Comparison of ENCODE assay signal across 19 cellular contexts in the genomic region with DNA sequence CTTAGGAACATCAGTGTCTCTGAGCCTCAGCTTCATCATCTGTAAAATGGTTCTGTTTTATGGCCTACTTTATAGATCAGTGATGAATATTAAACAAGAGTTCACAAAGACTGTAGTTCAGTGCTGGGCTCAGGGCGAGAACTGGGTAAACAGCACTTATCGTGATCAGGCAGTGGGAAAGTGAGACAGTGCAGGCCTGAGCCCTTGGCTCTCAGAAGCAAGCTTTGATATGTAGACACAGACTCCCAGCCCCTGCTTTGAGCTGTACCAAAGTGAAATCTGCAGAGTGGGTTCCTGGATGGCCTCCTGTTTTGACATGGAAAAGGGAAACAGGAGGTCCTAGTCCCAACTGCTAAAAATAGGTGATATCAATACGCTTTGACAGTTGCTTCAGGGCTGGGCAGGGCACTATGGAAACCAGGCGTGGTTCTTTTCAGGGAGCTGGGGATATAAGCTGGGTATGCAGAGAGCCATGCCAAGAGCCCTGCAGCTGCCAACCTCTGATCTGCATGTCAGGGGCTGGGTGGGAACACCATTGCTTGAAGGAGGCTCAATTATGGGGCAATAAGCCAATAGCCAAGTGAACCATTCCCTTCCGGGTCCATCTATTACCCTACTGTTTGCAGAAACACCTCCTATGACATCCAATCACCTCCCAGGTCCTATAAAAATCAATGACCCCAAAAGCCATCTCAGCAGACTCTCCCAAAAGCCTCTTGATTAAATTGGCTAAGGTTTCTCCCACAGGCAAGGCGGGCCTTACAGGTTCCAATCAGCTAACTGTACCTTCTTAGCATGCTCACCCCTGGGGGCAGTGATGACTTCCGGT. TPM values are rescaled to one million over a fixed set of nuclear protein-coding genes. Genes with fewer than 3 reads are reported as not detected.
DNase-seq lines count a peak whose midpoint lies in the region; FAIRE-seq and TF ChIP-seq lines count a peak whose summit lies in the region.
"Had no signal": no experiment of that assay in that cellular context is flagged by ENCODE, and none has a peak within 500 bp of the region (broad histone marks: within the 10 kb centered on the region; RNA-seq: fewer than 3 reads in every experiment).

No MANE protein-coding gene starts in this region.

- intact Hi-C loops in colonic mucosa (cut with DNase I) = no loop called here

- H3K4me1 ChIP-seq in colonic mucosa = peaks cover 12% of the 10 kb centered on the region
- H3K4me1 ChIP-seq in liver (ENCODE audit: control insufficient read depth in 4 of 4, insufficient read depth in 4 of 4, low read length in 3 of 4) = peaks cover 10 to 54% (median 39%) of the 10 kb centered on the region in 4 donors
- peaks cover 5% of the 10 kb centered on the region for H3K4me1 ChIP-seq in stomach smooth muscle (ENCODE audit: control insufficient read depth, insufficient read depth, low read length)
- H3K4me1 ChIP-seq: foreskin keratinocyte had no signal

- DNase-seq in NCI-H510A treated with DMSO at 0.1 percent for 48 hours (lab: John Stamatoyannopoulos, UW) (peak; percentile 19), NCI-H510A (lab: John Stamatoyannopoulos, UW) (no peak), colonic mucosa (peak; percentile 87), GM12892 (ENCODE audit: insufficient read length) (no peak), NCI-H226 (no peak)
- DNase-seq in stimulated activated CD8-positive, alpha-beta memory T cell treated with anti-CD3 and anti-CD28 coated beads, Interleukin-4, amount 100 ng/mL, for 48 hours = no peak
- DNase-seq: activated B cell treated with CpG ODN at 0.5 μM for 24 hours; activated naive CD8-positive, alpha-beta T cell treated with anti-CD3 and anti-CD28 coated beads, Interleukin-2, amount 10 ng/mL, durations not matched to agents 7 days and 5 days; dermis blood vessel endothelial cell; foreskin keratinocyte; KG1; natural killer cell; NCI-H1048; stimulated activated naive CD4-positive, alpha-beta T cell had no signal

- no peaks in the 10 kb centered on the region for H3K27me3 ChIP-seq in colonic mucosa
- H3K27me3 ChIP-seq in liver (ENCODE audit: control insufficient read depth in 4 of 4, insufficient read depth in 4 of 4, low read length in 3 of 4) = no peaks in the 10 kb centered on the region
- no peaks in the 10 kb centered on the region for H3K27me3 ChIP-seq in stomach smooth muscle (ENCODE audit: control insufficient read depth in 1 of 2, insufficient read depth in 2 of 2, low read length in 2 of 2)
- H3K27me3 ChIP-seq: foreskin keratinocyte had no signal

- H3K4me3 ChIP-seq in colonic mucosa = no peak overlapping the region
- no peak overlapping the region for H3K4me3 ChIP-seq in liver (ENCODE audit: low read depth in 1 of 3, low read length in 3 of 3)
- no peak overlapping the region for H3K4me3 ChIP-seq in stomach smooth muscle (ENCODE audit: low read length in 2 of 2)
- H3K4me3 ChIP-seq: lung had no signal

- TF ChIP-seq CTCF in colonic mucosa (IDR thresholded peaks at IDR 0.05) (no peak), liver (IDR thresholded peaks at IDR 0.05; ENCODE audit: low read depth, low read length, missing input control) (no peak)

- TF ChIP-seq POLR2A in GM12892 (IDR thresholded peaks at IDR 0.05; ENCODE audit: low read depth, low read length) = no peak

- no peaks in the 10 kb centered on the region for H3K9me3 ChIP-seq in colonic mucosa
- no peaks in the 10 kb centered on the region for H3K9me3 ChIP-seq in liver (ENCODE audit: control insufficient read depth in 4 of 4, low read length in 3 of 4)
- no peaks in the 10 kb centered on the region for H3K9me3 ChIP-seq in stomach smooth muscle (ENCODE audit: control insufficient read depth in 2 of 2, low read length in 2 of 2)

- H3K36me3 ChIP-seq in colonic mucosa (no peaks in the 10 kb centered on the region), liver (ENCODE audit: control insufficient read depth in 4 of 4, insufficient read depth in 3 of 4, low read depth in 1 of 4, low read length in 3 of 4) (no peaks in the 10 kb centered on the region), stomach smooth muscle (ENCODE audit: control insufficient read depth in 2 of 2, insufficient read depth in 2 of 2, low read length in 2 of 2) (no peaks in the 10 kb centered on the region)

- WGBS in liver = 37% methylated on average over 7 of the region's 7 CpGs

- no peak for TF ChIP-seq RAD21 in liver (IDR thresholded peaks at IDR 0.05)

- H3K27ac ChIP-seq in colonic mucosa = peak overlapping the region; percentile 82
- peak overlapping the region in 1 of 2 donors; percentile 14 for H3K27ac ChIP-seq in liver (ENCODE audit: low read depth in 1 of 2, low read length in 2 of 2)
- no peak overlapping the region for H3K27ac ChIP-seq in stomach smooth muscle (ENCODE audit: low read length)
- H3K27ac ChIP-seq: foreskin keratinocyte had no signal

- H3K9ac ChIP-seq in colonic mucosa (ENCODE audit: low read depth in 2 of 2, low read length in 2 of 2) = peak overlapping the region in 1 of 2 donors; percentile 38
- H3K9ac ChIP-seq in liver (ENCODE audit: low read depth in 1 of 2, low read length in 2 of 2) = no peak overlapping the region
- peak overlapping the region; percentile 5 to 7 for H3K9ac ChIP-seq in stomach smooth muscle (ENCODE audit: low read length in 2 of 2)

- no peak for FAIRE-seq in GM12892 (lab: Jason Lieb, UNC)
- FAIRE-seq: A204.1, D721Med had no signal

TF ChIP-seq in liver, 16 proteins besides CTCF, POLR2A, EP300 and RAD21:
- peak; percentile 38 to 64 for TF ChIP-seq RXRA (IDR thresholded peaks at IDR 0.05)
- no peak for TF ChIP-seq FOXA2 (IDR thresholded peaks at IDR 0.05)
- TF ChIP-seq ZBTB33 (IDR thresholded peaks at IDR 0.05) = no peak
- peak; percentile 37 to 62 for TF ChIP-seq HNF4A (conservative IDR thresholded peaks at IDR 0.05)
- TF ChIP-seq, protein P1, sequence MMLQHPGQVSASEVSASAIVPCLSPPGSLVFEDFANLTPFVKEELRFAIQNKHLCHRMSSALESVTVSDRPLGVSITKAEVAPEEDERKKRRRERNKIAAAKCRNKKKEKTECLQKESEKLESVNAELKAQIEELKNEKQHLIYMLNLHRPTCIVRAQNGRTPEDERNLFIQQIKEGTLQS (IDR thresholded peaks at IDR 0.05) = no peak
- no peak for TF ChIP-seq GABPA (IDR thresholded peaks at IDR 0.05 in 1 of 2, conservative IDR thresholded peaks at IDR 0.05 in 1 of 2)
- peak; percentile 48 for TF ChIP-seq SP1 (IDR thresholded peaks at IDR 0.05)
TF ChIP-seq in liver: peak in this region for 3.

RNA-seq across cellular contexts. Expression of gene EPB41L4B, which starts 45.9 kb away (rescaled TPM):
- total RNA-seq in colonic mucosa (100 to 1,000 TPM in 1 of 2 donors, 10 to 100 TPM in 1; 87.3 to 151 TPM), liver (10 to 100 TPM in 1 of 2 donors, 1 to 10 TPM in 1; 9.9 to 42.6 TPM)
- 10 to 100 TPM; 16.4 to 31.3 TPM for polyA plus RNA-seq in liver
- polyA plus RNA-seq in GM12892 (2012; ENCODE audit: missing spikeins) = 1.9 TPM
- total RNA-seq: activated naive CD8-positive, alpha-beta T cell treated with anti-CD3 and anti-CD28 coated beads, Interleukin-2, amount 10 ng/mL, durations not matched to agents 7 days and 5 days; natural killer cell had no signal

Comparison
In these comparisons a context has a peak if more than half of its experiments do, and no peak if none do; other contexts are left out.
1. DNase-seq: peak in NCI-H510A treated with DMSO at 0.1 percent for 48 hours (single experiment) and colonic mucosa (single experiment); none in NCI-H510A (single experiment), GM12892 (single experiment), NCI-H226 (single experiment) and stimulated activated CD8-positive, alpha-beta memory T cell treated with anti-CD3 and anti-CD28 coated beads, Interleukin-4, amount 100 ng/mL, for 48 hours (single experiment).
2. H3K9ac ChIP-seq: peak in stomach smooth muscle (2 of 2); none in liver (0 of 2).